Comparison of ENCODE assay signal across 1 cellular context in genomic region chr5:141877478-141878185, GRCh38.
A peak's percentile ranks its signal among the peaks of the same experiment; 100 is the strongest.
TF ChIP-seq lines count a peak whose summit lies in the region.

No MANE protein-coding gene starts in this region.

TF ChIP-seq in HepG2, 621 proteins besides CTCF, POLR2A, EP300 and RAD21:
- TF ChIP-seq FOXC1 (CRISPR knock-in tag; IDR thresholded peaks at IDR 0.05; ENCODE audit: borderline replicate concordance) = 0 out of 2 replicates have a peak, but pooled peaks have one; percentile 50
- TF ChIP-seq, protein P1, sequence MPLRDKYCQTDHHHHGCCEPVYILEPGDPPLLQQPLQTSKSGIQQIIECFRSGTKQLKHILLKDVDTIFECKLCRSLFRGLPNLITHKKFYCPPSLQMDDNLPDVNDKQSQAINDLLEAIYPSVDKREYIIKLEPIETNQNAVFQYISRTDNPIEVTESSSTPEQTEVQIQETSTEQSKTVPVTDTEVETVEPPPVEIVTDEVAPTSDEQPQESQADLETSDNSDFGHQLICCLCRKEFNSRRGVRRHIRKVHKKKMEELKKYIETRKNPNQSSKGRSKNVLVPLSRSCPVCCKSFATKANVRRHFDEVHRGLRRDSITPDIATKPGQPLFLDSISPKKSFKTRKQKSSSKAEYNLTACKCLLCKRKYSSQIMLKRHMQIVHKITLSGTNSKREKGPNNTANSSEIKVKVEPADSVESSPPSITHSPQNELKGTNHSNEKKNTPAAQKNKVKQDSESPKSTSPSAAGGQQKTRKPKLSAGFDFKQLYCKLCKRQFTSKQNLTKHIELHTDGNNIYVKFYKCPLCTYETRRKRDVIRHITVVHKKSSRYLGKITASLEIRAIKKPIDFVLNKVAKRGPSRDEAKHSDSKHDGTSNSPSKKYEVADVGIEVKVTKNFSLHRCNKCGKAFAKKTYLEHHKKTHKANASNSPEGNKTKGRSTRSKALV (CRISPR knock-in tag; IDR thresholded peaks at IDR 0.05) = peak; percentile 28; the same call in 1 of the 2 replicates
- no peak for TF ChIP-seq NFATC3 (CRISPR knock-in tag; IDR thresholded peaks at IDR 0.05)
- TF ChIP-seq MAZ (IDR thresholded peaks at IDR 0.05; ENCODE audit: borderline replicate concordance, low read depth, low read length) = no peak
- TF ChIP-seq MAZ (CRISPR knock-in tag; IDR thresholded peaks at IDR 0.05; ENCODE audit: low read depth) = 0 out of 2 replicates have a peak, but pooled peaks have one; percentile 37
- no peak for TF ChIP-seq ZNF564 (CRISPR knock-in tag; IDR thresholded peaks at IDR 0.05)
- TF ChIP-seq SCMH1 (CRISPR knock-in tag; IDR thresholded peaks at IDR 0.05; ENCODE audit: borderline replicate concordance) = no peak
- no peak for TF ChIP-seq ZNF446 (CRISPR knock-in tag; IDR thresholded peaks at IDR 0.05)
- TF ChIP-seq KMT2A (CRISPR knock-in tag; IDR thresholded peaks at IDR 0.05) = no peak
- no peak for TF ChIP-seq ZNF224 (CRISPR knock-in tag; IDR thresholded peaks at IDR 0.05)
- TF ChIP-seq ZNF350 (CRISPR knock-in tag; IDR thresholded peaks at IDR 0.05; ENCODE audit: borderline replicate concordance, low read depth) = 0 out of 2 replicates have a peak, but pooled peaks have one; percentile 24
- TF ChIP-seq, protein P2, sequence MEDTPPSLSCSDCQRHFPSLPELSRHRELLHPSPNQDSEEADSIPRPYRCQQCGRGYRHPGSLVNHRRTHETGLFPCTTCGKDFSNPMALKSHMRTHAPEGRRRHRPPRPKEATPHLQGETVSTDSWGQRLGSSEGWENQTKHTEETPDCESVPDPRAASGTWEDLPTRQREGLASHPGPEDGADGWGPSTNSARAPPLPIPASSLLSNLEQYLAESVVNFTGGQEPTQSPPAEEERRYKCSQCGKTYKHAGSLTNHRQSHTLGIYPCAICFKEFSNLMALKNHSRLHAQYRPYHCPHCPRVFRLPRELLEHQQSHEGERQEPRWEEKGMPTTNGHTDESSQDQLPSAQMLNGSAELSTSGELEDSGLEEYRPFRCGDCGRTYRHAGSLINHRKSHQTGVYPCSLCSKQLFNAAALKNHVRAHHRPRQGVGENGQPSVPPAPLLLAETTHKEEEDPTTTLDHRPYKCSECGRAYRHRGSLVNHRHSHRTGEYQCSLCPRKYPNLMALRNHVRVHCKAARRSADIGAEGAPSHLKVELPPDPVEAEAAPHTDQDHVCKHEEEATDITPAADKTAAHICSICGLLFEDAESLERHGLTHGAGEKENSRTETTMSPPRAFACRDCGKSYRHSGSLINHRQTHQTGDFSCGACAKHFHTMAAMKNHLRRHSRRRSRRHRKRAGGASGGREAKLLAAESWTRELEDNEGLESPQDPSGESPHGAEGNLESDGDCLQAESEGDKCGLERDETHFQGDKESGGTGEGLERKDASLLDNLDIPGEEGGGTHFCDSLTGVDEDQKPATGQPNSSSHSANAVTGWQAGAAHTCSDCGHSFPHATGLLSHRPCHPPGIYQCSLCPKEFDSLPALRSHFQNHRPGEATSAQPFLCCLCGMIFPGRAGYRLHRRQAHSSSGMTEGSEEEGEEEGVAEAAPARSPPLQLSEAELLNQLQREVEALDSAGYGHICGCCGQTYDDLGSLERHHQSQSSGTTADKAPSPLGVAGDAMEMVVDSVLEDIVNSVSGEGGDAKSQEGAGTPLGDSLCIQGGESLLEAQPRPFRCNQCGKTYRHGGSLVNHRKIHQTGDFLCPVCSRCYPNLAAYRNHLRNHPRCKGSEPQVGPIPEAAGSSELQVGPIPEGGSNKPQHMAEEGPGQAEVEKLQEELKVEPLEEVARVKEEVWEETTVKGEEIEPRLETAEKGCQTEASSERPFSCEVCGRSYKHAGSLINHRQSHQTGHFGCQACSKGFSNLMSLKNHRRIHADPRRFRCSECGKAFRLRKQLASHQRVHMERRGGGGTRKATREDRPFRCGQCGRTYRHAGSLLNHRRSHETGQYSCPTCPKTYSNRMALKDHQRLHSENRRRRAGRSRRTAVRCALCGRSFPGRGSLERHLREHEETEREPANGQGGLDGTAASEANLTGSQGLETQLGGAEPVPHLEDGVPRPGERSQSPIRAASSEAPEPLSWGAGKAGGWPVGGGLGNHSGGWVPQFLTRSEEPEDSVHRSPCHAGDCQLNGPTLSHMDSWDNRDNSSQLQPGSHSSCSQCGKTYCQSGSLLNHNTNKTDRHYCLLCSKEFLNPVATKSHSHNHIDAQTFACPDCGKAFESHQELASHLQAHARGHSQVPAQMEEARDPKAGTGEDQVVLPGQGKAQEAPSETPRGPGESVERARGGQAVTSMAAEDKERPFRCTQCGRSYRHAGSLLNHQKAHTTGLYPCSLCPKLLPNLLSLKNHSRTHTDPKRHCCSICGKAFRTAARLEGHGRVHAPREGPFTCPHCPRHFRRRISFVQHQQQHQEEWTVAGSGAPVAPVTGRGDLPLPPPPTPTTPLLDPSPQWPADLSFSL (CRISPR knock-in tag; IDR thresholded peaks at IDR 0.05) = peak; percentile 91
- TF ChIP-seq ZNF281 (CRISPR knock-in tag; IDR thresholded peaks at IDR 0.05; ENCODE audit: borderline replicate concordance) = no peak
- no peak for TF ChIP-seq DMTF1 (CRISPR knock-in tag; IDR thresholded peaks at IDR 0.05)
- 0 out of 2 replicates have a peak, but pooled peaks have one; percentile 26 for TF ChIP-seq KDM5B (CRISPR knock-in tag; IDR thresholded peaks at IDR 0.05; ENCODE audit: borderline replicate concordance)
- TF ChIP-seq POLR2AphosphoS2 (IDR thresholded peaks at IDR 0.05; ENCODE audit: low read depth, low read length) = no peak
- TF ChIP-seq, protein P3, sequence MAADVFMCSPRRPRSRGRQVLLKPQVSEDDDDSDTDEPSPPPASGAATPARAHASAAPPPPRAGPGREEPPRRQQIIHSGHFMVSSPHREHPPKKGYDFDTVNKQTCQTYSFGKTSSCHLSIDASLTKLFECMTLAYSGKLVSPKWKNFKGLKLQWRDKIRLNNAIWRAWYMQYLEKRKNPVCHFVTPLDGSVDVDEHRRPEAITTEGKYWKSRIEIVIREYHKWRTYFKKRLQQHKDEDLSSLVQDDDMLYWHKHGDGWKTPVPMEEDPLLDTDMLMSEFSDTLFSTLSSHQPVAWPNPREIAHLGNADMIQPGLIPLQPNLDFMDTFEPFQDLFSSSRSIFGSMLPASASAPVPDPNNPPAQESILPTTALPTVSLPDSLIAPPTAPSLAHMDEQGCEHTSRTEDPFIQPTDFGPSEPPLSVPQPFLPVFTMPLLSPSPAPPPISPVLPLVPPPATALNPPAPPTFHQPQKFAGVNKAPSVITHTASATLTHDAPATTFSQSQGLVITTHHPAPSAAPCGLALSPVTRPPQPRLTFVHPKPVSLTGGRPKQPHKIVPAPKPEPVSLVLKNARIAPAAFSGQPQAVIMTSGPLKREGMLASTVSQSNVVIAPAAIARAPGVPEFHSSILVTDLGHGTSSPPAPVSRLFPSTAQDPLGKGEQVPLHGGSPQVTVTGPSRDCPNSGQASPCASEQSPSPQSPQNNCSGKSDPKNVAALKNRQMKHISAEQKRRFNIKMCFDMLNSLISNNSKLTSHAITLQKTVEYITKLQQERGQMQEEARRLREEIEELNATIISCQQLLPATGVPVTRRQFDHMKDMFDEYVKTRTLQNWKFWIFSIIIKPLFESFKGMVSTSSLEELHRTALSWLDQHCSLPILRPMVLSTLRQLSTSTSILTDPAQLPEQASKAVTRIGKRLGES (CRISPR knock-in tag; IDR thresholded peaks at IDR 0.05; ENCODE audit: borderline replicate concordance) = no peak
- peak; percentile 42; the same call in 1 of the 2 replicates for TF ChIP-seq MTF2 (CRISPR knock-in tag; IDR thresholded peaks at IDR 0.05; ENCODE audit: borderline replicate concordance)
